20 cellular contexts compared by ENCODE assay signal in the genomic region with DNA sequence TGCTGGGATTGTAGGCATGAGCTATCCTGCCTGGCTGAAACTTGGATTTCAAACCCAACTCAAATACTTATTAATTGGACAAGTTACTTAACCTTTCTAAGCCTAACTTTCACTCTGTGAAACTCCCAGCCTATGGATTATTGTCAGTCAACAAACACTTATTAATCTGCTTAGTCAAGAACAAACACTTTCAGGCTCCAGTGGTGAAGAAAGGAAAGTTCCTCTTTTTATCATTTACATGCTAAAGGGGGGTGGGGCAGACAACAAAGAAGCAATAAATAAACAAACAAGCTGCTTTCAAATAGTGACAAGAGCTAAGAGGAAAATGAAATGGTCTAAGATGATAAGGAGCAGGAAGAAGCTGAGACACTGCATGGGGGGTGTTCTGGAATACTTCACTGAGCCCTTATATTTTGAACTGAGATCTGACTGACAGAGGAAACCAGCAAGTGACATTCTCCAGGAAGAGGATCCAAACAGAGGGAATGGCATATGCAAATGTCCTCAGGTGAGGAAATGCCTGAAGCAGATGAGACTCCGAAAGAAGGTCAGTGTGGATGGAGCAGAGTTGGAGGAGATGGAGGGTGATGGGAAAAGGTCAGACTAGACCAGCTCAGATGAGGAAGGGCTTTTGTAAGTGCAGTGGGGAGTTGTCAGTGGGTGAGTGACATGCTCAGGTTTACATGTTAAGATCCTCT.
DNase-seq lines count a peak whose midpoint lies in the region; ATAC-seq, FAIRE-seq and TF ChIP-seq lines count a peak whose summit lies in the region.
"Had no signal": no experiment of that assay in that cellular context is flagged by ENCODE, and none has a peak within 500 bp of the region (broad histone marks: within the 10 kb centered on the region; RNA-seq: fewer than 3 reads in every experiment).

No MANE protein-coding gene starts in this region.

- H3K27me3 Mint-ChIP-seq in activated T-helper 17 cell treated with anti-CD3 and anti-CD28 coated beads, Interleukin-2, amount 50 U/mL, for 72 hours = no peaks in the 10 kb centered on the region

- H3K4me3 ChIP-seq in pancreas = no peak overlapping the region
- no peak overlapping the region for H3K4me3 ChIP-seq in H7 (ENCODE audit: insufficient read depth, low read depth, low read length)
- H3K4me3 ChIP-seq: HAP-1 had no signal

- peaks cover 10% of the 10 kb centered on the region for H3K4me1 Mint-ChIP-seq in activated T-helper 17 cell treated with anti-CD3 and anti-CD28 coated beads, Interleukin-2, amount 50 U/mL, for 72 hours

- ATAC-seq in activated T-helper 17 cell treated with anti-CD3 and anti-CD28 coated beads, Interleukin-2, amount 50 U/mL, for 72 hours (replicated peaks) = no peak
- ATAC-seq in pancreas (no peak), HG03521 (IDR thresholded peaks at IDR 0.05; ENCODE audit: unreplicated experiment) (no peak)

- no peaks in the 10 kb centered on the region for H3K9me3 Mint-ChIP-seq in activated T-helper 17 cell treated with anti-CD3 and anti-CD28 coated beads, Interleukin-2, amount 50 U/mL, for 72 hours

- H3K9me3 ChIP-seq in pancreas = no peaks in the 10 kb centered on the region
- H3K9me3 ChIP-seq: HAP-1 had no signal

- no peak overlapping the region for H3K4me3 Mint-ChIP-seq in activated T-helper 17 cell treated with anti-CD3 and anti-CD28 coated beads, Interleukin-2, amount 50 U/mL, for 72 hours
- H3K4me3 Mint-ChIP-seq: CD14-positive monocyte had no signal

- TF ChIP-seq CTCF in pancreas (IDR thresholded peaks at IDR 0.05) = no peak

- peak; percentile 7 for DNase-seq in CD1c-positive myeloid dendritic cell (ENCODE audit: extremely low spot score)
- DNase-seq in MV-4-11 (lab: John Stamatoyannopoulos, UW) = peak; percentile 11
- peak; percentile 16 for DNase-seq in iPS-NIHi7 (ENCODE audit: extremely low spot score)
- no peak for DNase-seq in pancreas
- no peak for DNase-seq in COLO829 (ENCODE audit: low spot score)
- no peak for DNase-seq in H7
- DNase-seq: DMS53, GDM1, KBM-7, NCI-H1930, NCI-H2171, NCI-H446 treated with DMSO at 0.1 percent for 48 hours, NCI-H774, SHP77 had no signal

- H3K27ac ChIP-seq in pancreas = no peak overlapping the region

- 96 to 100% methylated on average over 1 of the region's 1 CpG for WGBS in pancreas, 2 donors

- peaks cover 58% of the 10 kb centered on the region for H3K36me3 Mint-ChIP-seq in activated T-helper 17 cell treated with anti-CD3 and anti-CD28 coated beads, Interleukin-2, amount 50 U/mL, for 72 hours (ENCODE audit: low read depth)

- H3K4me1 ChIP-seq in pancreas = no peaks in the 10 kb centered on the region
- H3K4me1 ChIP-seq: HAP-1 had no signal

- no peak for FAIRE-seq in pancreas (lab: Jason Lieb, UNC)
- FAIRE-seq: A204.1, RCC 7860 had no signal

- intact Hi-C loops in pancreas (cut with DNase I) = no loop called here

- H3K36me3 ChIP-seq in pancreas (peaks cover 0 to 6% (median 3%) of the 10 kb centered on the region in 3 donors), H7 (replicated peaks; ENCODE audit: control insufficient read depth, insufficient read depth, low read length) (no peaks in the 10 kb centered on the region)
- H3K36me3 ChIP-seq: HAP-1 had no signal

- H3K27me3 ChIP-seq in pancreas = no peaks in the 10 kb centered on the region
- no peaks in the 10 kb centered on the region for H3K27me3 ChIP-seq in H7 (ENCODE audit: control insufficient read depth, insufficient read depth, low read length)

- H3K27ac Mint-ChIP-seq in activated T-helper 17 cell treated with anti-CD3 and anti-CD28 coated beads, Interleukin-2, amount 50 U/mL, for 72 hours = peak overlapping the region; percentile 7

Comparison
In these comparisons a context has a peak if more than half of its experiments do, and no peak if none do; other contexts are left out.
1. DNase-seq: peak in CD1c-positive myeloid dendritic cell (single experiment), MV-4-11 (single experiment) and iPS-NIHi7 (single experiment); none in pancreas (0 of 6), COLO829 (single experiment) and H7 (single experiment).